20 cellular contexts compared by ENCODE assay signal in genomic region chrX:41507899-41508298, GRCh38.
DNase-seq lines count a peak whose midpoint lies in the region; ATAC-seq and TF ChIP-seq lines count a peak whose summit lies in the region.
"Had no signal": no experiment of that assay in that cellular context is flagged by ENCODE, and none has a peak within 500 bp of the region (broad histone marks: within the 10 kb centered on the region; RNA-seq: fewer than 3 reads in every experiment).

No MANE protein-coding gene starts in this region.

- H3K27ac Mint-ChIP-seq in brain (peak overlapping the region in 4 of 5 experiments; percentile 41 to 83 (median 72)), neural progenitor cell (no peak overlapping the region)
- no peak overlapping the region for H3K27ac Mint-ChIP-seq in activated T-helper 1 cell treated with anti-CD3 and anti-CD28 coated beads, Interleukin-12 subunit alpha, Interleukin-12 subunit beta, Interleukin-2, Interleukin-4 antibody, amounts not matched to agents 30 ng/mL and 10 ng/mL and 1 ng/mL, durations not matched to agents 14 hours and 24 hours and 36 hours
- no peak overlapping the region for H3K27ac Mint-ChIP-seq in stimulated activated effector memory CD8-positive, alpha-beta T cell treated with anti-CD3 and anti-CD28 coated beads, Interleukin-12 subunit alpha, Interleukin-12 subunit beta, amount 100 ng/mL, for 72 hours
- H3K27ac Mint-ChIP-seq: B cell; CD4-positive, CD25-positive, alpha-beta regulatory T cell; CD8-positive, alpha-beta T cell had no signal

- no peak overlapping the region for H2BK120ac ChIP-seq in IMR-90 (ENCODE audit: low read depth, low read length)

- H3K27me3 Mint-ChIP-seq in brain = no peaks in the 10 kb centered on the region
- no peaks in the 10 kb centered on the region for H3K27me3 Mint-ChIP-seq in neural progenitor cell (ENCODE audit: insufficient read depth, low read depth)
- H3K27me3 Mint-ChIP-seq in activated T-helper 1 cell treated with anti-CD3 and anti-CD28 coated beads, Interleukin-12 subunit alpha, Interleukin-12 subunit beta, Interleukin-2, Interleukin-4 antibody, amounts not matched to agents 30 ng/mL and 10 ng/mL and 1 ng/mL, durations not matched to agents 14 hours and 24 hours and 36 hours (ENCODE audit: insufficient read depth) = no peaks in the 10 kb centered on the region
- H3K27me3 Mint-ChIP-seq: B cell; CD4-positive, CD25-positive, alpha-beta regulatory T cell had no signal

- no peak overlapping the region for H3K4ac ChIP-seq in IMR-90 (ENCODE audit: low read depth, low read length)

- intact Hi-C loops in IMR-90 (cut with micrococcal nuclease) = no loop called here
- intact Hi-C loops in mammary epithelial cell (cut with micrococcal nuclease) = no loop called here
- intact Hi-C loops in activated T-helper 1 cell treated with anti-CD3 and anti-CD28 coated beads, Interleukin-12 subunit alpha, Interleukin-12 subunit beta, Interleukin-2, Interleukin-4 antibody, amounts not matched to agents 30 ng/mL and 10 ng/mL and 1 ng/mL, durations not matched to agents 14 hours and 24 hours and 36 hours (cut with micrococcal nuclease) = no loop called here

- H3K9me1 ChIP-seq in IMR-90 (ENCODE audit: insufficient read depth, low read length) = no peaks in the 10 kb centered on the region

- H4K8ac ChIP-seq in IMR-90 (ENCODE audit: low read depth in 2 of 2, low read length in 2 of 2) = no peak overlapping the region

- no peak for TF ChIP-seq RAD21 in IMR-90 (IDR thresholded peaks at IDR 0.05; ENCODE audit: low read length)

- DNase-seq in H4 (ENCODE audit: low spot score) (peak; percentile 7), IMR-90 (peak; percentile 35), neural progenitor cell (ENCODE audit: low spot score) (no peak), mammary epithelial cell (no peak)
- DNase-seq in activated T-helper 1 cell treated with anti-CD3 and anti-CD28 coated beads, Interleukin-12 subunit alpha, Interleukin-12 subunit beta, Interleukin-2, Interleukin-4 antibody, amounts not matched to agents 30 ng/mL and 10 ng/mL and 1 ng/mL, durations not matched to agents 14 hours and 24 hours and 36 hours (ENCODE audit: low spot score) = no peak
- DNase-seq in stimulated activated effector memory CD8-positive, alpha-beta T cell treated with anti-CD3 and anti-CD28 coated beads, Interleukin-12 subunit alpha, Interleukin-12 subunit beta, amount 100 ng/mL, for 72 hours (ENCODE audit: low spot score in 2 of 2) = no peak
- DNase-seq: Caco-2; CD4-positive, CD25-positive, alpha-beta regulatory T cell; CD8-positive, alpha-beta T cell; DMS53; DMS79 treated with DMSO at 0.1 percent for 48 hours; GF-D8; GOT3; H7; HCEC 1CT had no signal

- H3K27me3 ChIP-seq in IMR-90 (ENCODE audit: control insufficient read depth, insufficient read depth, low read length) (no peaks in the 10 kb centered on the region), neural progenitor cell (no peaks in the 10 kb centered on the region), mammary epithelial cell (ENCODE audit: insufficient read depth, low read length) (no peaks in the 10 kb centered on the region)

- H3K4me3 ChIP-seq in IMR-90 (ENCODE audit: insufficient read depth, low read depth, low read length) (no peak overlapping the region), neural progenitor cell (no peak overlapping the region), mammary epithelial cell (replicated peaks in 1 of 3; ENCODE audit: insufficient read depth in 1 of 3, low read depth in 2 of 3, low read length in 3 of 3) (no peak overlapping the region)
- H3K4me3 ChIP-seq: BLaER1 had no signal

- no peak overlapping the region for H3K18ac ChIP-seq in IMR-90 (ENCODE audit: low read depth, low read length)

- peaks cover 3% of the 10 kb centered on the region for H3K4me1 ChIP-seq in IMR-90 (ENCODE audit: control insufficient read depth, insufficient read depth, low read length)
- H3K4me1 ChIP-seq in neural progenitor cell = no peaks in the 10 kb centered on the region
- no peaks in the 10 kb centered on the region for H3K4me1 ChIP-seq in mammary epithelial cell (ENCODE audit: insufficient read depth, low read length)
- H3K4me1 ChIP-seq: BLaER1, Caco-2 had no signal

- H3K4me1 Mint-ChIP-seq in brain = peaks cover 9% of the 10 kb centered on the region
- H3K4me1 Mint-ChIP-seq in neural progenitor cell = no peaks in the 10 kb centered on the region
- H3K4me1 Mint-ChIP-seq in activated T-helper 1 cell treated with anti-CD3 and anti-CD28 coated beads, Interleukin-12 subunit alpha, Interleukin-12 subunit beta, Interleukin-2, Interleukin-4 antibody, amounts not matched to agents 30 ng/mL and 10 ng/mL and 1 ng/mL, durations not matched to agents 14 hours and 24 hours and 36 hours (ENCODE audit: low read depth) = peaks cover 7% of the 10 kb centered on the region
- H3K4me1 Mint-ChIP-seq in stimulated activated effector memory CD8-positive, alpha-beta T cell treated with anti-CD3 and anti-CD28 coated beads, Interleukin-12 subunit alpha, Interleukin-12 subunit beta, amount 100 ng/mL, for 72 hours = no peaks in the 10 kb centered on the region

- in situ Hi-C loops in IMR-90 (cut with MboI; ENCODE audit: low sequenced_read_pairs) = no loop called here
- in situ Hi-C loops in mammary epithelial cell (cut with MboI; ENCODE audit: low sequenced_read_pairs in 2 of 2) = no loop called here

- no peaks in the 10 kb centered on the region for H3K36me3 Mint-ChIP-seq in brain
- no peaks in the 10 kb centered on the region for H3K36me3 Mint-ChIP-seq in neural progenitor cell
- H3K36me3 Mint-ChIP-seq in activated T-helper 1 cell treated with anti-CD3 and anti-CD28 coated beads, Interleukin-12 subunit alpha, Interleukin-12 subunit beta, Interleukin-2, Interleukin-4 antibody, amounts not matched to agents 30 ng/mL and 10 ng/mL and 1 ng/mL, durations not matched to agents 14 hours and 24 hours and 36 hours (ENCODE audit: low read depth) = no peaks in the 10 kb centered on the region
- no peaks in the 10 kb centered on the region for H3K36me3 Mint-ChIP-seq in stimulated activated effector memory CD8-positive, alpha-beta T cell treated with anti-CD3 and anti-CD28 coated beads, Interleukin-12 subunit alpha, Interleukin-12 subunit beta, amount 100 ng/mL, for 72 hours
- H3K36me3 Mint-ChIP-seq: CD4-positive, CD25-positive, alpha-beta regulatory T cell; CD8-positive, alpha-beta T cell had no signal

- BruUV-seq in IMR-90 (replicated peaks; lab: Mats Ljungman, UMichigan) = no TSS peak
- no TSS peak for BruUV-seq in mammary epithelial cell (replicated peaks; lab: Mats Ljungman, UMichigan)

- dilution Hi-C loops in IMR-90 (cut with HindIII; ENCODE audit: low sequenced_read_pairs, unreplicated experiment) = no loop called here
- dilution Hi-C loops in mammary epithelial cell (cut with HindIII; ENCODE audit: low sequenced_read_pairs) = no loop called here

- H3K56ac ChIP-seq in IMR-90 (ENCODE audit: extremely low read depth, insufficient read depth, low read length) = no peak overlapping the region

- no peaks in the 10 kb centered on the region for H3K9me3 ChIP-seq in IMR-90 (ENCODE audit: control insufficient read depth, insufficient read depth, low read length)
- H3K9me3 ChIP-seq in neural progenitor cell (ENCODE audit: low read depth) = no peaks in the 10 kb centered on the region
- H3K9me3 ChIP-seq in mammary epithelial cell (replicated peaks; ENCODE audit: insufficient read depth, low read length) = no peaks in the 10 kb centered on the region
- H3K9me3 ChIP-seq: BLaER1, Caco-2 had no signal

- H4K91ac ChIP-seq in IMR-90 (ENCODE audit: insufficient read depth, low read depth, low read length) = no peak overlapping the region

- no peak overlapping the region for H2BK20ac ChIP-seq in IMR-90 (ENCODE audit: low read depth, low read length)

- CTCF ChIA-PET in IMR-90 (lab: Yijun Ruan, JAX) (no interaction called here), mammary epithelial cell (lab: Charles Lee; ENCODE audit: low non-redundant PET) (no interaction called here)

- no peak overlapping the region for H2AK5ac ChIP-seq in IMR-90 (ENCODE audit: low read depth, low read length)

- H3K9me3 Mint-ChIP-seq in brain (peaks cover 0 to 2% (median 0%) of the 10 kb centered on the region in 5 experiments), neural progenitor cell (no peaks in the 10 kb centered on the region)
- H3K9me3 Mint-ChIP-seq in activated T-helper 1 cell treated with anti-CD3 and anti-CD28 coated beads, Interleukin-12 subunit alpha, Interleukin-12 subunit beta, Interleukin-2, Interleukin-4 antibody, amounts not matched to agents 30 ng/mL and 10 ng/mL and 1 ng/mL, durations not matched to agents 14 hours and 24 hours and 36 hours = no peaks in the 10 kb centered on the region
- no peaks in the 10 kb centered on the region for H3K9me3 Mint-ChIP-seq in stimulated activated effector memory CD8-positive, alpha-beta T cell treated with anti-CD3 and anti-CD28 coated beads, Interleukin-12 subunit alpha, Interleukin-12 subunit beta, amount 100 ng/mL, for 72 hours
- H3K9me3 Mint-ChIP-seq: CD4-positive, CD25-positive, alpha-beta regulatory T cell; CD8-positive, alpha-beta T cell had no signal

- no peak for TF ChIP-seq POLR2A in IMR-90 (IDR thresholded peaks at IDR 0.05; ENCODE audit: low read depth, low read length)

- ATAC-seq in IMR-90 (ENCODE audit: low read depth) (peak; percentile 93), HG03520 (IDR thresholded peaks at IDR 0.05; ENCODE audit: unreplicated experiment) (no peak)
- no peak for ATAC-seq in stimulated activated effector memory CD8-positive, alpha-beta T cell treated with anti-CD3 and anti-CD28 coated beads, Interleukin-12 subunit alpha, Interleukin-12 subunit beta, amount 100 ng/mL, for 72 hours
- ATAC-seq: CD8-positive, alpha-beta T cell had no signal

- H3K27ac ChIP-seq in IMR-90 (ENCODE audit: insufficient read depth, low read length) = peak overlapping the region; percentile 63; the same call in 1 of the 2 replicates
- no peak overlapping the region for H3K27ac ChIP-seq in neural progenitor cell
- H3K27ac ChIP-seq in mammary epithelial cell (ENCODE audit: insufficient read depth, low read depth, low read length) = no peak overlapping the region
- H3K27ac ChIP-seq: BLaER1, C4-2B had no signal

- peaks cover 3% of the 10 kb centered on the region for H3F3A ChIP-seq in neural progenitor cell (ENCODE audit: low read depth)

- no peak for TF ChIP-seq CTCF in IMR-90 (conservative IDR thresholded peaks at IDR 0.05; ENCODE audit: low read depth, low read length)
- TF ChIP-seq CTCF in brain (conservative IDR thresholded peaks at IDR 0.05) = no peak
- TF ChIP-seq CTCF in neural progenitor cell (IDR thresholded peaks at IDR 0.05) = no peak
- no peak for TF ChIP-seq CTCF in mammary epithelial cell (conservative IDR thresholded peaks at IDR 0.05 in 1 of 2, IDR thresholded peaks at IDR 0.05 in 1 of 2; ENCODE audit: extremely low read depth in 1 of 2, insufficient read depth in 1 of 2, low read depth in 1 of 2, low read length in 2 of 2)

- POLR2A ChIA-PET in IMR-90 (lab: Charles Lee; ENCODE audit: unreplicated experiment) = no interaction called here

- no peaks in the 10 kb centered on the region for H3K79me1 ChIP-seq in IMR-90 (ENCODE audit: low read depth in 1 of 2, low read length in 2 of 2)

- H3K14ac ChIP-seq in IMR-90 (replicated peaks; ENCODE audit: low read depth, low read length) = no peak overlapping the region

- peak overlapping the region; percentile 50; the same call in 1 of the 2 replicates for H4K5ac ChIP-seq in IMR-90 (ENCODE audit: low read depth, low read length)

- no peak overlapping the region for H2BK5ac ChIP-seq in IMR-90 (ENCODE audit: low read depth, low read length, poor library complexity, severe bottlenecking)

- H3K36me3 ChIP-seq in IMR-90 (ENCODE audit: control insufficient read depth, insufficient read depth, low read length) = no peaks in the 10 kb centered on the region
- H3K36me3 ChIP-seq in neural progenitor cell = no peaks in the 10 kb centered on the region
- no peaks in the 10 kb centered on the region for H3K36me3 ChIP-seq in mammary epithelial cell (ENCODE audit: insufficient read depth, low read length)
- H3K36me3 ChIP-seq: BLaER1 had no signal

- no peaks in the 10 kb centered on the region for H4K20me1 ChIP-seq in IMR-90 (ENCODE audit: insufficient read depth, low read length)
- no peaks in the 10 kb centered on the region for H4K20me1 ChIP-seq in neural progenitor cell (ENCODE audit: low read depth)
- no peaks in the 10 kb centered on the region for H4K20me1 ChIP-seq in mammary epithelial cell (ENCODE audit: insufficient read depth, low read length)
- H4K20me1 ChIP-seq: BLaER1 had no signal

- H3K23ac ChIP-seq in IMR-90 (ENCODE audit: low read depth, low read length) = no peak overlapping the region

- H2BK15ac ChIP-seq in IMR-90 (ENCODE audit: low read depth, low read length) = no peak overlapping the region

- no peak overlapping the region for H3K9ac ChIP-seq in IMR-90 (ENCODE audit: low read depth, low read length)
- H3K9ac ChIP-seq in neural progenitor cell = no peak overlapping the region
- H3K9ac ChIP-seq in mammary epithelial cell (ENCODE audit: insufficient read depth, low read length) = no peak overlapping the region
- H3K9ac ChIP-seq: BLaER1 had no signal

- 92% methylated on average over 4 of the region's 6 CpGs; no CpG with 5 or more reads in 1 of the 2 experiments for WGBS in IMR-90 (ENCODE audit: extremely low coverage in 2 of 2, insufficient read length in 1 of 2), 2 experiments
- 96% methylated on average over 6 of the region's 6 CpGs for WGBS in mammary epithelial cell (ENCODE audit: low coverage, missing lambda C conversion rate)

- peak overlapping the region; percentile 30; the same call in 1 of the 2 replicates for H3K4me2 ChIP-seq in IMR-90 (ENCODE audit: low read depth, low read length)
- no peak overlapping the region for H3K4me2 ChIP-seq in neural progenitor cell
- no peak overlapping the region for H3K4me2 ChIP-seq in mammary epithelial cell (ENCODE audit: insufficient read depth, low read depth, low read length)
- H3K4me2 ChIP-seq: BLaER1 had no signal

- no peak overlapping the region for H2AK9ac ChIP-seq in IMR-90 (replicated peaks; ENCODE audit: low read depth, low read length, poor library complexity)

- H3K79me2 ChIP-seq in neural progenitor cell (ENCODE audit: low read depth) (no peaks in the 10 kb centered on the region), mammary epithelial cell (ENCODE audit: insufficient read depth, low read length) (no peaks in the 10 kb centered on the region)

- H2AFZ ChIP-seq in IMR-90 (replicated peaks; ENCODE audit: low read length, poor library complexity) = peak overlapping the region; percentile 67
- peak overlapping the region; percentile 72 for H2AFZ ChIP-seq in neural progenitor cell (replicated peaks)
- H2AFZ ChIP-seq in mammary epithelial cell (ENCODE audit: low read depth, low read length) = no peak overlapping the region

- no peak overlapping the region for H3K4me3 Mint-ChIP-seq in brain
- H3K4me3 Mint-ChIP-seq in neural progenitor cell = no peak overlapping the region
- H3K4me3 Mint-ChIP-seq in activated T-helper 1 cell treated with anti-CD3 and anti-CD28 coated beads, Interleukin-12 subunit alpha, Interleukin-12 subunit beta, Interleukin-2, Interleukin-4 antibody, amounts not matched to agents 30 ng/mL and 10 ng/mL and 1 ng/mL, durations not matched to agents 14 hours and 24 hours and 36 hours = no peak overlapping the region
- no peak overlapping the region for H3K4me3 Mint-ChIP-seq in stimulated activated effector memory CD8-positive, alpha-beta T cell treated with anti-CD3 and anti-CD28 coated beads, Interleukin-12 subunit alpha, Interleukin-12 subunit beta, amount 100 ng/mL, for 72 hours
- H3K4me3 Mint-ChIP-seq: B cell; CD4-positive, CD25-positive, alpha-beta regulatory T cell; CD8-positive, alpha-beta T cell had no signal

Comparison
In these comparisons a context has a peak if more than half of its experiments do, and no peak if none do; other contexts are left out.
1. DNase-seq: peak in H4 (single experiment) and IMR-90 (single experiment); none in neural progenitor cell (single experiment), mammary epithelial cell (single experiment), activated T-helper 1 cell treated with anti-CD3 and anti-CD28 coated beads, Interleukin-12 subunit alpha, Interleukin-12 subunit beta, Interleukin-2, Interleukin-4 antibody, amounts not matched to agents 30 ng/mL and 10 ng/mL and 1 ng/mL, durations not matched to agents 14 hours and 24 hours and 36 hours (single experiment) and stimulated activated effector memory CD8-positive, alpha-beta T cell treated with anti-CD3 and anti-CD28 coated beads, Interleukin-12 subunit alpha, Interleukin-12 subunit beta, amount 100 ng/mL, for 72 hours (0 of 2).
2. H3K27ac Mint-ChIP-seq: peak in brain (4 of 5); none in neural progenitor cell (single experiment), activated T-helper 1 cell treated with anti-CD3 and anti-CD28 coated beads, Interleukin-12 subunit alpha, Interleukin-12 subunit beta, Interleukin-2, Interleukin-4 antibody, amounts not matched to agents 30 ng/mL and 10 ng/mL and 1 ng/mL, durations not matched to agents 14 hours and 24 hours and 36 hours (single experiment) and stimulated activated effector memory CD8-positive, alpha-beta T cell treated with anti-CD3 and anti-CD28 coated beads, Interleukin-12 subunit alpha, Interleukin-12 subunit beta, amount 100 ng/mL, for 72 hours (single experiment).